12 cellular contexts compared by ENCODE assay signal in genomic region chr4:46390353-46391058, GRCh38. TPM values are rescaled to one million over a fixed set of nuclear protein-coding genes. Genes with fewer than 3 reads are reported as not detected.
DNase-seq lines count a peak whose midpoint lies in the region; ATAC-seq and TF ChIP-seq lines count a peak whose summit lies in the region.
"Had no signal": no experiment of that assay in that cellular context is flagged by ENCODE, and none has a peak within 500 bp of the region (broad histone marks: within the 10 kb centered on the region; RNA-seq: fewer than 3 reads in every experiment).

No MANE protein-coding gene starts in this region.

- H3K4me1 ChIP-seq in HUES48 (ENCODE audit: control insufficient read depth, insufficient read depth, low read length) (peaks cover 15% of the 10 kb centered on the region), breast epithelium (peaks cover 0 to 6% of the 10 kb centered on the region in 2 donors), iPS-20b (ENCODE audit: insufficient read depth, low read length) (0 out of 2 replicates have a peak, but pooled peaks cover 3% of the 10 kb centered on the region), sigmoid colon (peaks cover 0 to 26% (median 12%) of the 10 kb centered on the region in 4 donors)

- TF ChIP-seq EP300 in sigmoid colon (IDR thresholded peaks at IDR 0.05): no peak

- 1 to 3% methylated on average over 27 of the region's 27 CpGs for WGBS in sigmoid colon, 2 donors

- intact Hi-C loops in breast epithelium (cut with DNase I; ENCODE audit: low total_unique reads) (no loop called here), sigmoid colon (cut with DNase I) (no loop called here)

- no peaks in the 10 kb centered on the region for H3K36me3 ChIP-seq in HUES48 (ENCODE audit: control insufficient read depth, insufficient read depth, low read length)
- no peaks in the 10 kb centered on the region for H3K36me3 ChIP-seq in breast epithelium
- no peaks in the 10 kb centered on the region for H3K36me3 ChIP-seq in iPS-20b (ENCODE audit: insufficient read depth, low read depth, low read length)
- no peaks in the 10 kb centered on the region for H3K36me3 ChIP-seq in sigmoid colon

- H3K9ac ChIP-seq in HUES48 (ENCODE audit: low read depth, low read length) (no peak overlapping the region; the same call in 1 of the 2 replicates), iPS-20b (ENCODE audit: low read depth, low read length) (no peak overlapping the region; the same call in 1 of the 2 replicates)

- H3K9me3 ChIP-seq in HUES48 (ENCODE audit: control insufficient read depth, insufficient read depth, low read length) (no peaks in the 10 kb centered on the region), breast epithelium (no peaks in the 10 kb centered on the region), iPS-20b (ENCODE audit: insufficient read depth, low read depth, low read length) (no peaks in the 10 kb centered on the region), sigmoid colon (no peaks in the 10 kb centered on the region)

- DNase-seq in breast epithelium (ENCODE audit: low spot score in 2 of 2) (no peak), sigmoid colon (no peak)
- no peak for DNase-seq in stimulated activated CD4-positive, alpha-beta T cell treated with anti-CD3 and anti-CD28 coated beads, Interleukin-1b, Interleukin-23, amount 100 ng/mL, for 48 hours
- DNase-seq in activated T-cell treated with anti-CD3 and anti-CD28 coated beads, Interleukin-2, amount 50 U/mL, for 1 hour: no peak
- DNase-seq: activated naive CD4-positive, alpha-beta T cell treated with anti-CD3 and anti-CD28 coated beads, Interleukin-2, amount 10 ng/mL, durations not matched to agents 7 days and 5 days; NCI-H1694 had no signal

- H3K4me3 ChIP-seq in HUES48 (ENCODE audit: low read depth, low read length) (peak overlapping the region; percentile 68), breast epithelium (peak overlapping the region; percentile 37 to 57 (median 44)), iPS-20b (ENCODE audit: low read length) (peak overlapping the region; percentile 71), sigmoid colon (peak overlapping the region; percentile 15 to 47 (median 44))

- no peak for ATAC-seq in GM18861 (IDR thresholded peaks at IDR 0.05; ENCODE audit: unreplicated experiment)
- no peak for ATAC-seq in GM21786 (IDR thresholded peaks at IDR 0.05; ENCODE audit: unreplicated experiment)

- peaks cover 54% of the 10 kb centered on the region for H3K27me3 ChIP-seq in HUES48 (ENCODE audit: control insufficient read depth, insufficient read depth, low read length)
- H3K27me3 ChIP-seq in breast epithelium: peaks cover 0 to 64% of the 10 kb centered on the region in 2 donors
- peaks cover 56% of the 10 kb centered on the region for H3K27me3 ChIP-seq in iPS-20b (ENCODE audit: insufficient read depth, low read length)
- H3K27me3 ChIP-seq in sigmoid colon: peaks cover 9 to 71% (median 12%) of the 10 kb centered on the region in 3 donors

- TF ChIP-seq POLR2A in breast epithelium (IDR thresholded peaks at IDR 0.05) (no peak), sigmoid colon (IDR thresholded peaks at IDR 0.05) (no peak)

- H3K27ac ChIP-seq in HUES48 (ENCODE audit: low read depth, low read length) (no peak overlapping the region), breast epithelium (no peak overlapping the region), iPS-20b (ENCODE audit: low read length) (no peak overlapping the region), sigmoid colon (peak overlapping the region in 1 of 4 donors; percentile 45)
- H3K27ac ChIP-seq: RWPE1 had no signal

- no peak for TF ChIP-seq CTCF in breast epithelium (IDR thresholded peaks at IDR 0.05)
- no peak for TF ChIP-seq CTCF in sigmoid colon (IDR thresholded peaks at IDR 0.05)

RNA-seq across cellular contexts. Expression of gene GABRA2, which starts 0.6 kb away (rescaled TPM):
- total RNA-seq in breast epithelium (1 to 10 TPM in 1 of 3 donors, under 1 TPM in 2; under 0.01 to 1.4 (median 0.15) TPM), sigmoid colon (1 to 10 TPM in 3 of 4 donors, under 1 TPM in 1; 0.95 to 9.3 (median 2.6) TPM)
- polyA plus RNA-seq in sigmoid colon: 1 to 10 TPM in 1 of 3 donors, under 1 TPM in 2; 0.60 to 1.1 (median 0.69) TPM
- total RNA-seq: fibroblast of lung had no signal
- polyA plus RNA-seq: fibroblast of lung had no signal
